8 cellular contexts compared by ENCODE assay signal in genomic region chr6:32153835-32154513, GRCh38. TPM values are rescaled to one million over a fixed set of nuclear protein-coding genes. Genes with fewer than 3 reads are reported as not detected.
A peak's percentile ranks its signal among the peaks of the same experiment; 100 is the strongest.
DNase-seq lines count a peak whose midpoint lies in the region; ATAC-seq and TF ChIP-seq lines count a peak whose summit lies in the region.

Gene PPT2 (plus strand): TSS chr6:32154141. CDS start chr6:32154595, 454 bp downstream.

- peak within 1 kb of the TSS; percentile 99 for H3K4me3 Mint-ChIP-seq in chondrocyte (ENCODE audit: unreplicated experiment)

- TF ChIP-seq CTCF in chondrocyte (IDR thresholded peaks at IDR 0.05): no peak

- peaks cover 16% of the 10 kb centered on the region for H3K36me3 Mint-ChIP-seq in chondrocyte (ENCODE audit: low read depth)

- ATAC-seq in HG02884 (IDR thresholded peaks at IDR 0.05; ENCODE audit: unreplicated experiment) (peak; percentile 17), GM19397 (IDR thresholded peaks at IDR 0.05; ENCODE audit: unreplicated experiment) (no peak)

- H3K9me3 Mint-ChIP-seq in chondrocyte (ENCODE audit: low read depth): no peaks in the 10 kb centered on the region

- peak within 1 kb of the TSS; percentile 99 for H3K27ac Mint-ChIP-seq in chondrocyte (ENCODE audit: unreplicated experiment)

- peaks cover 33% of the 10 kb centered on the region for H3K4me1 Mint-ChIP-seq in chondrocyte (ENCODE audit: low read depth)

- H3K27me3 Mint-ChIP-seq in chondrocyte (ENCODE audit: low read depth): no peaks in the 10 kb centered on the region

- peak; percentile 77 for DNase-seq in COLO668 (lab: John Stamatoyannopoulos, UW; ENCODE audit: unreplicated experiment)
- peak; percentile 78 for DNase-seq in NCI-H510A (lab: John Stamatoyannopoulos, UW)
- DNase-seq in activated CD4-positive, alpha-beta T cell treated with anti-CD3 and anti-CD28 coated beads for 48 hours: peak; percentile 86
- DNase-seq in chondrocyte (ENCODE audit: low spot score): peak; percentile 97
- peak; percentile 71 for DNase-seq in kidney glomerular epithelial cell (lab: John Stamatoyannopoulos, UW)
- peak; percentile 37 to 48 for DNase-seq in stimulated activated CD4-positive, alpha-beta T cell treated with anti-CD3 and anti-CD28 coated beads, Interleukin-15, amount 100 ng/mL, for 1 hour (ENCODE audit: low read depth in 1 of 2, low spot score in 1 of 2)

RNA-seq across cellular contexts. Expression of gene PPT2, which starts in this region (rescaled TPM):
- 35.6 to 37.9 TPM (median 35.8 TPM) in 3 replicates for total RNA-seq in chondrocyte

Comparison
In these comparisons a context has a peak if more than half of its experiments do, and no peak if none do; other contexts are left out.
1. DNase-seq: peak in every context shown above with its lines; median percentile 97 in chondrocyte; 86 in activated CD4-positive, alpha-beta T cell treated with anti-CD3 and anti-CD28 coated beads for 48 hours; 78 in NCI-H510A; 77 in COLO668; 71 in kidney glomerular epithelial cell; 42 in stimulated activated CD4-positive, alpha-beta T cell treated with anti-CD3 and anti-CD28 coated beads, Interleukin-15, amount 100 ng/mL, for 1 hour.